In genomic region chr12:98592825-98593322, GRCh38 we compare ENCODE assay signal across 8 cellular contexts. TPM values are rescaled to one million over a fixed set of nuclear protein-coding genes. Genes with fewer than 3 reads are reported as not detected.
A peak's percentile ranks its signal among the peaks of the same experiment; 100 is the strongest.
DNase-seq lines count a peak whose midpoint lies in the region; ATAC-seq and TF ChIP-seq lines count a peak whose summit lies in the region.

No MANE protein-coding gene starts in this region.

- H3K27ac Mint-ChIP-seq in CD4-positive, alpha-beta T cell: peak overlapping the region; percentile 93
- H3K27ac Mint-ChIP-seq in activated T-helper 1 cell treated with anti-CD3 and anti-CD28 coated beads, Interleukin-12 subunit alpha, Interleukin-12 subunit beta, Interleukin-2, Interleukin-4 antibody, amounts not matched to agents 30 ng/mL and 10 ng/mL and 1 ng/mL, durations not matched to agents 14 hours and 24 hours and 36 hours: peak overlapping the region; percentile 99

- ATAC-seq in CD4-positive, alpha-beta T cell (ENCODE audit: poor library complexity): peak; percentile 15
- ATAC-seq in GM18867 (IDR thresholded peaks at IDR 0.05; ENCODE audit: unreplicated experiment): no peak
- no peak for ATAC-seq in HG02588 (IDR thresholded peaks at IDR 0.05; ENCODE audit: unreplicated experiment)

- H3K9me3 Mint-ChIP-seq in CD4-positive, alpha-beta T cell: no peaks in the 10 kb centered on the region
- H3K9me3 Mint-ChIP-seq in activated T-helper 1 cell treated with anti-CD3 and anti-CD28 coated beads, Interleukin-12 subunit alpha, Interleukin-12 subunit beta, Interleukin-2, Interleukin-4 antibody, amounts not matched to agents 30 ng/mL and 10 ng/mL and 1 ng/mL, durations not matched to agents 14 hours and 24 hours and 36 hours: no peaks in the 10 kb centered on the region

- CTCF ChIA-PET in CD4-positive, alpha-beta T cell (lab: Charles Lee): interaction anchor here (1.1 to 4.0 kb wide), 4 partner anchors 26 to 61 kb away, joined by 3 to 16 read pairs (median 4); no protein-coding TSS in a partner anchor

- TF ChIP-seq CTCF in CD4-positive, alpha-beta T cell (IDR thresholded peaks at IDR 0.05): no peak
- TF ChIP-seq CTCF in tibial artery (IDR thresholded peaks at IDR 0.05): no peak

- H3K9me3 ChIP-seq in CD4-positive, alpha-beta T cell (ENCODE audit: control insufficient read depth, low read length): no peaks in the 10 kb centered on the region
- no peaks in the 10 kb centered on the region for H3K9me3 ChIP-seq in tibial artery

- peaks cover 46% of the 10 kb centered on the region for H3K36me3 Mint-ChIP-seq in CD4-positive, alpha-beta T cell (ENCODE audit: low read depth)
- H3K36me3 Mint-ChIP-seq in activated T-helper 1 cell treated with anti-CD3 and anti-CD28 coated beads, Interleukin-12 subunit alpha, Interleukin-12 subunit beta, Interleukin-2, Interleukin-4 antibody, amounts not matched to agents 30 ng/mL and 10 ng/mL and 1 ng/mL, durations not matched to agents 14 hours and 24 hours and 36 hours (ENCODE audit: low read depth): peaks cover 25% of the 10 kb centered on the region

- H3K4me3 ChIP-seq in tibial artery: peak overlapping the region; percentile 84 to 97

- peaks cover 0 to 28% (median 15%) of the 10 kb centered on the region in 4 donors for H3K4me1 ChIP-seq in tibial artery

- POLR2A ChIA-PET in CD4-positive, alpha-beta T cell (lab: Charles Lee): interaction anchor here (0.9 to 6.3 kb wide), 22 partner anchors 8 to 1609 kb away, joined by 3 to 70 read pairs (median 5); partner anchors contain the start of genes APAF1, IKBIP and TMPO

- no peaks in the 10 kb centered on the region for H3K27me3 ChIP-seq in CD4-positive, alpha-beta T cell (ENCODE audit: control insufficient read depth, insufficient read depth, low read length)
- H3K27me3 ChIP-seq in tibial artery: no peaks in the 10 kb centered on the region

- peak overlapping the region; percentile 95 for H3K4me3 Mint-ChIP-seq in CD4-positive, alpha-beta T cell
- peak overlapping the region; percentile 96 for H3K4me3 Mint-ChIP-seq in activated T-helper 1 cell treated with anti-CD3 and anti-CD28 coated beads, Interleukin-12 subunit alpha, Interleukin-12 subunit beta, Interleukin-2, Interleukin-4 antibody, amounts not matched to agents 30 ng/mL and 10 ng/mL and 1 ng/mL, durations not matched to agents 14 hours and 24 hours and 36 hours

- H3K27ac ChIP-seq in CD4-positive, alpha-beta T cell (ENCODE audit: low read depth, low read length): peak overlapping the region; percentile 90
- H3K27ac ChIP-seq in tibial artery: peak overlapping the region; percentile 92

- intact Hi-C loops in CD4-positive, alpha-beta T cell (cut with DNase I, micrococcal nuclease): loop anchor here in 1 of 2 experiments (1.0 to 5.0 kb wide), 3 partner anchors 52 to 91 kb away; partner anchors contain the start of genes APAF1 and TMPO
- intact Hi-C loops in activated T-helper 1 cell treated with anti-CD3 and anti-CD28 coated beads, Interleukin-12 subunit alpha, Interleukin-12 subunit beta, Interleukin-2, Interleukin-4 antibody, amounts not matched to agents 30 ng/mL and 10 ng/mL and 1 ng/mL, durations not matched to agents 14 hours and 24 hours and 36 hours (cut with micrococcal nuclease): loop anchor here (1.0 to 5.0 kb wide), 8 partner anchors 26 to 1686 kb away; partner anchors contain the start of genes ACTR6, BLTP3B, IKBIP and NEDD1
- intact Hi-C loops in tibial artery (cut with DNase I; ENCODE audit: low total_unique reads): no loop called here

- DNase-seq in CD4-positive, alpha-beta T cell: no peak
- DNase-seq in HT-29 (ENCODE audit: low spot score) (peak; percentile 69), left kidney (ENCODE audit: low read depth, low spot score) (peak; percentile 35), tibial artery (no peak)
- DNase-seq in activated T-helper 1 cell treated with anti-CD3 and anti-CD28 coated beads, Interleukin-12 subunit alpha, Interleukin-12 subunit beta, Interleukin-2, Interleukin-4 antibody, amounts not matched to agents 30 ng/mL and 10 ng/mL and 1 ng/mL, durations not matched to agents 14 hours and 24 hours and 36 hours (ENCODE audit: low spot score): no peak
- DNase-seq in effector CD8-positive, alpha-beta T cell (lab: John Stamatoyannopoulos, UW): no peak

- no peaks in the 10 kb centered on the region for H3K27me3 Mint-ChIP-seq in CD4-positive, alpha-beta T cell
- H3K27me3 Mint-ChIP-seq in activated T-helper 1 cell treated with anti-CD3 and anti-CD28 coated beads, Interleukin-12 subunit alpha, Interleukin-12 subunit beta, Interleukin-2, Interleukin-4 antibody, amounts not matched to agents 30 ng/mL and 10 ng/mL and 1 ng/mL, durations not matched to agents 14 hours and 24 hours and 36 hours (ENCODE audit: insufficient read depth): no peaks in the 10 kb centered on the region

- peaks cover 32% of the 10 kb centered on the region for H3K4me1 Mint-ChIP-seq in CD4-positive, alpha-beta T cell (ENCODE audit: low read depth)
- peaks cover 29% of the 10 kb centered on the region for H3K4me1 Mint-ChIP-seq in activated T-helper 1 cell treated with anti-CD3 and anti-CD28 coated beads, Interleukin-12 subunit alpha, Interleukin-12 subunit beta, Interleukin-2, Interleukin-4 antibody, amounts not matched to agents 30 ng/mL and 10 ng/mL and 1 ng/mL, durations not matched to agents 14 hours and 24 hours and 36 hours (ENCODE audit: low read depth)

- H3K36me3 ChIP-seq in tibial artery: peaks cover 8 to 17% (median 12%) of the 10 kb centered on the region in 3 donors

RNA-seq across cellular contexts. Expression of gene SLC25A3, which starts 0.6 kb away (rescaled TPM):
- 100 to 1,000 TPM; 602 to 615 TPM for total RNA-seq in CD4-positive, alpha-beta T cell
- 575 and 586 TPM in 2 replicates for total RNA-seq in HT-29 (2014; rRNA removed; shearing (Covaris generic))
- total RNA-seq in activated T-helper 1 cell treated with anti-CD3 and anti-CD28 coated beads, Interleukin-12 subunit alpha, Interleukin-12 subunit beta, Interleukin-2, Interleukin-4 antibody, amounts not matched to agents 30 ng/mL and 10 ng/mL and 1 ng/mL, durations not matched to agents 14 hours and 24 hours and 36 hours: 570 and 580 TPM in 2 replicates

RNA-seq across cellular contexts. Expression of gene IKBIP, which starts 51.7 kb away (rescaled TPM):
- under 1 TPM; 0.56 to 0.82 TPM for total RNA-seq in CD4-positive, alpha-beta T cell
- 2.5 and 3.5 TPM in 2 replicates for total RNA-seq in HT-29 (2014; rRNA removed; shearing (Covaris generic))
- total RNA-seq in activated T-helper 1 cell treated with anti-CD3 and anti-CD28 coated beads, Interleukin-12 subunit alpha, Interleukin-12 subunit beta, Interleukin-2, Interleukin-4 antibody, amounts not matched to agents 30 ng/mL and 10 ng/mL and 1 ng/mL, durations not matched to agents 14 hours and 24 hours and 36 hours: 35.5 and 36.5 TPM in 2 replicates

RNA-seq across cellular contexts. Expression of gene APAF1, which starts 52.2 kb away (rescaled TPM):
- 10 to 100 TPM; 13.5 to 14.5 TPM for total RNA-seq in CD4-positive, alpha-beta T cell
- total RNA-seq in HT-29 (2014; rRNA removed; shearing (Covaris generic)): 6.5 and 7.9 TPM in 2 replicates
- 21.2 and 23.9 TPM in 2 replicates for total RNA-seq in activated T-helper 1 cell treated with anti-CD3 and anti-CD28 coated beads, Interleukin-12 subunit alpha, Interleukin-12 subunit beta, Interleukin-2, Interleukin-4 antibody, amounts not matched to agents 30 ng/mL and 10 ng/mL and 1 ng/mL, durations not matched to agents 14 hours and 24 hours and 36 hours

Comparison
In these comparisons a context has a peak if more than half of its experiments do, and no peak if none do; other contexts are left out.
1. DNase-seq: peak in HT-29 (single experiment) and left kidney (single experiment); none in CD4-positive, alpha-beta T cell (0 of 10), activated T-helper 1 cell treated with anti-CD3 and anti-CD28 coated beads, Interleukin-12 subunit alpha, Interleukin-12 subunit beta, Interleukin-2, Interleukin-4 antibody, amounts not matched to agents 30 ng/mL and 10 ng/mL and 1 ng/mL, durations not matched to agents 14 hours and 24 hours and 36 hours (single experiment), tibial artery (0 of 2) and effector CD8-positive, alpha-beta T cell (single experiment).